In genomic region chr3:47890832-47891620, GRCh38 we compare ENCODE assay signal across 12 cellular contexts.
DNase-seq lines count a peak whose midpoint lies in the region; FAIRE-seq and TF ChIP-seq lines count a peak whose summit lies in the region.
"Had no signal": no experiment of that assay in that cellular context is flagged by ENCODE, and none has a peak within 500 bp of the region (broad histone marks: within the 10 kb centered on the region; RNA-seq: fewer than 3 reads in every experiment).

No MANE protein-coding gene starts in this region.

- H3K36me3 ChIP-seq in adipocyte (ENCODE audit: control insufficient read depth, insufficient read depth, low read length, severe bottlenecking) (peaks cover 50% of the 10 kb centered on the region), smooth muscle cell (ENCODE audit: low read depth) (no peaks in the 10 kb centered on the region)
- H3K36me3 ChIP-seq: thyroid gland had no signal

- H3K9ac ChIP-seq in adipocyte (ENCODE audit: low read length) (peak overlapping the region; percentile 57), smooth muscle cell (ENCODE audit: low read depth) (no peak overlapping the region)

- peak overlapping the region; percentile 93 to 97 (median 94) for H3K27ac Mint-ChIP-seq in nephron
- H3K27ac Mint-ChIP-seq: activated naive CD8-positive, alpha-beta T cell treated with anti-CD3 and anti-CD28 coated beads, Interleukin-2, amount 10 ng/mL, durations not matched to agents 7 days and 5 days had no signal

- TF ChIP-seq CTCF in nephron (IDR thresholded peaks at IDR 0.05; ENCODE audit: unreplicated experiment in 3 of 3) (no peak), smooth muscle cell (IDR thresholded peaks at IDR 0.05; ENCODE audit: borderline replicate concordance, insufficient read depth, poor library complexity, severe bottlenecking) (no peak)

- H3F3A ChIP-seq in smooth muscle cell (ENCODE audit: low read depth) = peaks cover 5% of the 10 kb centered on the region

- H3K4me3 ChIP-seq in adipocyte (ENCODE audit: low read length) = peak overlapping the region; percentile 50
- no peak overlapping the region for H3K4me3 ChIP-seq in smooth muscle cell
- H3K4me3 ChIP-seq: GM12878, thyroid gland had no signal

- peaks cover 56% of the 10 kb centered on the region for H3K36me3 Mint-ChIP-seq in nephron (ENCODE audit: low read depth)

- H3K27ac ChIP-seq in temporal lobe (ENCODE audit: low read depth, low read length) (peak overlapping the region; percentile 78), smooth muscle cell (ENCODE audit: low read depth) (no peak overlapping the region)
- H3K27ac ChIP-seq: thyroid gland had no signal

- peaks cover 51% of the 10 kb centered on the region for H3K4me1 Mint-ChIP-seq in nephron

- H2AFZ ChIP-seq in smooth muscle cell (ENCODE audit: low read depth) = no peak overlapping the region

- peaks cover 16% of the 10 kb centered on the region for H3K79me2 ChIP-seq in smooth muscle cell (ENCODE audit: low read depth)

- H3K27me3 Mint-ChIP-seq in nephron (ENCODE audit: low read depth) = no peaks in the 10 kb centered on the region
- H3K27me3 Mint-ChIP-seq: activated naive CD8-positive, alpha-beta T cell treated with anti-CD3 and anti-CD28 coated beads, Interleukin-2, amount 10 ng/mL, durations not matched to agents 7 days and 5 days had no signal

- WGBS in smooth muscle cell (ENCODE audit: low lambda C conversion rate) = 60% methylated on average over 10 of the region's 10 CpGs

- H3K9me3 Mint-ChIP-seq in nephron = no peaks in the 10 kb centered on the region
- H3K9me3 Mint-ChIP-seq: activated naive CD8-positive, alpha-beta T cell treated with anti-CD3 and anti-CD28 coated beads, Interleukin-2, amount 10 ng/mL, durations not matched to agents 7 days and 5 days had no signal

- H3K9me3 ChIP-seq in adipocyte (ENCODE audit: control insufficient read depth, low read length) (no peaks in the 10 kb centered on the region), smooth muscle cell (replicated peaks; ENCODE audit: low read depth) (no peaks in the 10 kb centered on the region)
- H3K9me3 ChIP-seq: thyroid gland had no signal

- no peak for FAIRE-seq in HTR-8/SVneo (lab: Jason Lieb, UNC)
- FAIRE-seq: GM12878 had no signal

- H3K27me3 ChIP-seq in adipocyte (replicated peaks; ENCODE audit: control insufficient read depth, insufficient read depth, low read length) = no peaks in the 10 kb centered on the region
- no peaks in the 10 kb centered on the region for H3K27me3 ChIP-seq in smooth muscle cell (ENCODE audit: low read depth)
- H3K27me3 ChIP-seq: thyroid gland had no signal

- peak overlapping the region; percentile 10 to 69 (median 62) for H3K4me3 Mint-ChIP-seq in nephron
- H3K4me3 Mint-ChIP-seq: activated naive CD8-positive, alpha-beta T cell treated with anti-CD3 and anti-CD28 coated beads, Interleukin-2, amount 10 ng/mL, durations not matched to agents 7 days and 5 days had no signal

- intact Hi-C loops in head of caudate nucleus (cut with DNase I) = no loop called here

- H3K4me1 ChIP-seq in adipocyte (ENCODE audit: control insufficient read depth, insufficient read depth, low read length) (peaks cover 19% of the 10 kb centered on the region), smooth muscle cell (ENCODE audit: low read depth) (peaks cover 43% of the 10 kb centered on the region)
- H3K4me1 ChIP-seq: thyroid gland had no signal

- H4K20me1 ChIP-seq in smooth muscle cell (ENCODE audit: low read depth) = peaks cover 53% of the 10 kb centered on the region

- H3K4me2 ChIP-seq in smooth muscle cell = no peak overlapping the region

- DNase-seq in adipocyte (ENCODE audit: low read depth) = no peak
- DNase-seq in head of caudate nucleus = peak in 37 of 42 donors; percentile 14 to 88 (median 53)
- no peak for DNase-seq in activated naive CD4-positive, alpha-beta T cell (lab: John Stamatoyannopoulos, UW)
- DNase-seq in NCI-H146 treated with DMSO at 0.1 percent for 48 hours (lab: John Stamatoyannopoulos, UW; ENCODE audit: unreplicated experiment) = no peak
- DNase-seq in HTR-8/SVneo (ENCODE audit: insufficient read length, low spot score) = no peak
- DNase-seq in smooth muscle cell (lab: John Stamatoyannopoulos, UW; ENCODE audit: unreplicated experiment) = no peak
- DNase-seq: activated naive CD8-positive, alpha-beta T cell treated with anti-CD3 and anti-CD28 coated beads, Interleukin-2, amount 10 ng/mL, durations not matched to agents 7 days and 5 days; COR-L47; thyroid gland had no signal

Comparison
In these comparisons a context has a peak if more than half of its experiments do, and no peak if none do; other contexts are left out.
1. DNase-seq: peak in head of caudate nucleus (37 of 42); none in adipocyte (single experiment), activated naive CD4-positive, alpha-beta T cell (0 of 4), NCI-H146 treated with DMSO at 0.1 percent for 48 hours (single experiment), HTR-8/SVneo (single experiment) and smooth muscle cell (single experiment).